19 cellular contexts compared by ENCODE assay signal in genomic region chr19:38060346-38060745, GRCh38.
DNase-seq lines count a peak whose midpoint lies in the region; ATAC-seq, FAIRE-seq and TF ChIP-seq lines count a peak whose summit lies in the region.
"Had no signal": no experiment of that assay in that cellular context is flagged by ENCODE, and none has a peak within 500 bp of the region (broad histone marks: within the 10 kb centered on the region; RNA-seq: fewer than 3 reads in every experiment).

No MANE protein-coding gene starts in this region.

- H3K36me3 ChIP-seq in ACC112 (ENCODE audit: insufficient read depth, low read length) = no peaks in the 10 kb centered on the region
- no peaks in the 10 kb centered on the region for H3K36me3 ChIP-seq in CD8-positive, alpha-beta T cell (ENCODE audit: insufficient read depth, low read length)
- no peaks in the 10 kb centered on the region for H3K36me3 ChIP-seq in brain microvascular endothelial cell (replicated peaks)
- H3K36me3 ChIP-seq: esophagus muscularis mucosa had no signal

- ATAC-seq in CD8-positive, alpha-beta T cell = no peak
- ATAC-seq in HG02938 (IDR thresholded peaks at IDR 0.05; ENCODE audit: unreplicated experiment) (no peak), left ventricle myocardium superior (no peak)
- ATAC-seq: HCT116, Panc1, right cardiac atrium had no signal

- FAIRE-seq in islet of Langerhans (lab: Jason Lieb, UNC) = peak; percentile 99
- FAIRE-seq: HTR-8/SVneo, TTC549 had no signal

- H3K27ac ChIP-seq in ACC112 (ENCODE audit: low read depth, low read length) (peak overlapping the region; percentile 9; the same call in 1 of the 2 replicates), brain microvascular endothelial cell (no peak overlapping the region)
- no peak overlapping the region for H3K27ac ChIP-seq in CD8-positive, alpha-beta T cell (ENCODE audit: low read depth, low read length)
- H3K27ac ChIP-seq: esophagus muscularis mucosa had no signal

- peaks cover 3% of the 10 kb centered on the region for H3K79me2 ChIP-seq in ACC112 (ENCODE audit: control insufficient read depth, insufficient read depth, low read length, unreplicated experiment)

- TF ChIP-seq CTCF in CD8-positive, alpha-beta T cell (IDR thresholded peaks at IDR 0.05) = no peak
- TF ChIP-seq CTCF in brain microvascular endothelial cell (IDR thresholded peaks at IDR 0.05; ENCODE audit: low read depth, low read length, missing control alignments) = no peak

- H3K4me3 Mint-ChIP-seq in CD8-positive, alpha-beta T cell = no peak overlapping the region
- H3K4me3 Mint-ChIP-seq: immature natural killer cell had no signal

- no peaks in the 10 kb centered on the region for H3K27me3 ChIP-seq in ACC112 (ENCODE audit: insufficient read depth, low read length)
- no peaks in the 10 kb centered on the region for H3K27me3 ChIP-seq in CD8-positive, alpha-beta T cell (ENCODE audit: insufficient read depth, low read length)
- H3K27me3 ChIP-seq in brain microvascular endothelial cell (replicated peaks) = no peaks in the 10 kb centered on the region
- H3K27me3 ChIP-seq: esophagus muscularis mucosa had no signal

- H3K9me3 ChIP-seq in CD8-positive, alpha-beta T cell (ENCODE audit: low read length) = no peaks in the 10 kb centered on the region
- H3K9me3 ChIP-seq: esophagus muscularis mucosa had no signal

- DNase-seq in CD8-positive, alpha-beta T cell = no peak
- peak; percentile 95 for DNase-seq in NCI-H774 (lab: John Stamatoyannopoulos, UW)
- DNase-seq in brain microvascular endothelial cell = no peak
- DNase-seq in left ventricle myocardium superior = no peak
- no peak for DNase-seq in stimulated activated CD4-positive, alpha-beta T cell treated with anti-CD3 and anti-CD28 coated beads, Interleukin-1b, Interleukin-23, amount 100 ng/mL, for 48 hours
- DNase-seq: activated gamma-delta T cell treated with Interleukin-2 at 50 U/mL for 16 hours, DMS153, head of caudate nucleus, immature natural killer cell, NCI-H1930, right cardiac atrium had no signal

- H3K27ac Mint-ChIP-seq in CD8-positive, alpha-beta T cell = peak overlapping the region; percentile 78
- H3K27ac Mint-ChIP-seq: immature natural killer cell had no signal

- POLR2A ChIA-PET in CD8-positive, alpha-beta T cell (lab: Charles Lee) = interaction anchor here (2.0 kb wide), 1 partner anchor 12 kb away, joined by 9 read pairs; no protein-coding TSS in a partner anchor

- H3K9me3 Mint-ChIP-seq in CD8-positive, alpha-beta T cell = no peaks in the 10 kb centered on the region
- H3K9me3 Mint-ChIP-seq: immature natural killer cell had no signal

- no peaks in the 10 kb centered on the region for H3K36me3 Mint-ChIP-seq in CD8-positive, alpha-beta T cell
- H3K36me3 Mint-ChIP-seq: immature natural killer cell had no signal

- H2AFZ ChIP-seq in ACC112 (ENCODE audit: low read length, unreplicated experiment) = no peak overlapping the region

- peaks cover 14% of the 10 kb centered on the region for H3K4me1 ChIP-seq in ACC112 (ENCODE audit: control insufficient read depth, insufficient read depth, low read length, unreplicated experiment)
- H3K4me1 ChIP-seq in CD8-positive, alpha-beta T cell (ENCODE audit: insufficient read depth, low read length) = peaks cover 15% of the 10 kb centered on the region

- in situ Hi-C loops in brain microvascular endothelial cell (cut with HindIII; ENCODE audit: low pct_ligation_motif_present, low sequenced_read_pairs) = no loop called here

- peaks cover 23% of the 10 kb centered on the region for H3K4me1 Mint-ChIP-seq in CD8-positive, alpha-beta T cell (ENCODE audit: low read depth)

- intact Hi-C loops in CD8-positive, alpha-beta T cell (cut with DNase I, micrococcal nuclease) = no loop called here
- intact Hi-C loops in left ventricle myocardium superior (cut with micrococcal nuclease) = no loop called here

- CTCF ChIA-PET in CD8-positive, alpha-beta T cell (lab: Charles Lee) = interaction anchor here (0.5 kb wide), 1 partner anchor 156 kb away, joined by 3 read pairs; no protein-coding TSS in a partner anchor

- H3K27me3 Mint-ChIP-seq in CD8-positive, alpha-beta T cell (ENCODE audit: low read depth) = no peaks in the 10 kb centered on the region

- no peak overlapping the region for H3K4me3 ChIP-seq in ACC112 (ENCODE audit: low read depth, low read length)
- H3K4me3 ChIP-seq in CD8-positive, alpha-beta T cell (ENCODE audit: low read depth, low read length) = no peak overlapping the region
- H3K4me3 ChIP-seq in brain microvascular endothelial cell (ENCODE audit: low read depth, low read length) = no peak overlapping the region
- H3K4me3 ChIP-seq: esophagus muscularis mucosa had no signal
